Comparison of ENCODE assay signal across 8 cellular contexts in genomic region chr12:122752464-122753212, GRCh38. TPM values are rescaled to one million over a fixed set of nuclear protein-coding genes. Genes with fewer than 3 reads are reported as not detected.
A peak's percentile ranks its signal among the peaks of the same experiment; 100 is the strongest.
DNase-seq lines count a peak whose midpoint lies in the region; ATAC-seq and TF ChIP-seq lines count a peak whose summit lies in the region.

DENR (plus strand) TSS chr12:122752824; CDS start chr12:122753702, 878 bp downstream.

- CTCF ChIA-PET in AG04450 (lab: Charles Lee) = interaction anchor here (0.6 to 3.2 kb wide), 4 partner anchors 10 to 127 kb away, joined by 3 to 45 read pairs (median 4); no protein-coding TSS in a partner anchor

- peaks cover 5 to 8% of the 10 kb centered on the region in 2 donors for H3K4me1 ChIP-seq in breast epithelium
- peaks cover 8 to 15% (median 9%) of the 10 kb centered on the region in 3 donors for H3K4me1 ChIP-seq in skeletal muscle tissue (ENCODE audit: control insufficient read depth in 3 of 3, insufficient read depth in 3 of 3, low read length in 3 of 3)

- H3K9me3 ChIP-seq in AG04450 (ENCODE audit: control insufficient read depth, insufficient read depth, low read length) (no peaks in the 10 kb centered on the region; the same call in 1 of the 2 replicates), breast epithelium (no peaks in the 10 kb centered on the region), iPS-18c (ENCODE audit: control insufficient read depth, insufficient read depth, low read length) (no peaks in the 10 kb centered on the region), skeletal muscle tissue (ENCODE audit: control insufficient read depth in 3 of 3, low read length in 3 of 3) (no peaks in the 10 kb centered on the region)

- H3K9ac ChIP-seq in skeletal muscle tissue (ENCODE audit: low read depth in 1 of 3, low read length in 3 of 3) = peak within 1 kb of the TSS; percentile 83 to 93 (median 90)

- H3K4me3 ChIP-seq in AG04450 (ENCODE audit: low read depth, low read length) (peak within 1 kb of the TSS; percentile 96), breast epithelium (peak within 1 kb of the TSS; percentile 82 to 95 (median 90)), iPS-18c (ENCODE audit: insufficient read depth, low read depth, low read length) (peak within 1 kb of the TSS; percentile 74), skeletal muscle tissue (ENCODE audit: low read length in 3 of 3) (peak within 1 kb of the TSS; percentile 93)

- intact Hi-C loops in breast epithelium (cut with DNase I; ENCODE audit: low total_unique reads) = no loop called here

- peak within 1 kb of the TSS; percentile 83 for H3K27ac ChIP-seq in AG04450 (ENCODE audit: low read depth, low read length)
- H3K27ac ChIP-seq in VCaP = peak within 1 kb of the TSS; percentile 95
- peak within 1 kb of the TSS; percentile 89 to 93 for H3K27ac ChIP-seq in breast epithelium
- peak within 1 kb of the TSS; percentile 73 for H3K27ac ChIP-seq in skeletal muscle tissue (ENCODE audit: low read depth, low read length)

- ATAC-seq in GM18870 (IDR thresholded peaks at IDR 0.05; ENCODE audit: unreplicated experiment) = peak; percentile 89
- ATAC-seq in HG03135 (IDR thresholded peaks at IDR 0.05; ENCODE audit: unreplicated experiment) = peak; percentile 95

- H3K27me3 ChIP-seq in AG04450 (ENCODE audit: control insufficient read depth, insufficient read depth, low read length) (no peaks in the 10 kb centered on the region), breast epithelium (no peaks in the 10 kb centered on the region), skeletal muscle tissue (ENCODE audit: control insufficient read depth in 3 of 3, insufficient read depth in 3 of 3, low read length in 3 of 3) (no peaks in the 10 kb centered on the region)

- H3K36me3 ChIP-seq in breast epithelium = no peaks in the 10 kb centered on the region
- peaks cover 23 to 28% (median 24%) of the 10 kb centered on the region in 3 donors for H3K36me3 ChIP-seq in skeletal muscle tissue (ENCODE audit: control insufficient read depth in 3 of 3, insufficient read depth in 3 of 3, low read length in 3 of 3)

- POLR2A ChIA-PET in AG04450 (lab: Yijun Ruan, JAX) = interaction anchor here (0.6 to 0.9 kb wide), 2 partner anchors 74 to 226 kb away, joined by 3 to 4 read pairs; partner anchors contain the start of genes KNTC1 and RSRC2

- TF ChIP-seq CTCF in AG04450 (IDR thresholded peaks at IDR 0.05; ENCODE audit: low read depth, low read length) (peak; percentile 86), VCaP (conservative IDR thresholded peaks at IDR 0.05) (peak; percentile 92), breast epithelium (IDR thresholded peaks at IDR 0.05) (peak; percentile 52 to 88 (median 73))

- peak; percentile 75 for TF ChIP-seq POLR2A in breast epithelium (IDR thresholded peaks at IDR 0.05)

- DNase-seq in AG04450 (ENCODE audit: low read depth, low spot score) (peak; percentile 92), NCI-H2196 (lab: John Stamatoyannopoulos, UW; ENCODE audit: unreplicated experiment) (peak; percentile 99), breast epithelium (ENCODE audit: low spot score in 2 of 2) (peak; percentile 97 to 99)

RNA-seq across cellular contexts. Expression of gene DENR, which starts in this region (rescaled TPM):
- 34.8 and 47.8 TPM in 2 replicates for polyA plus RNA-seq in AG04450 (2011; rRNA removed)
- 12.8 and 17.4 TPM in 2 replicates for polyA minus RNA-seq in AG04450 (2011; rRNA and poly(A)+ RNA removed)
- total RNA-seq in breast epithelium (10 to 100 TPM; 21.9 to 30.7 (median 28.2) TPM), skeletal muscle tissue (25.1 TPM)

Comparison
In these comparisons a context has a peak if more than half of its experiments do, and no peak if none do; other contexts are left out.
1. Peak in every context shown above with its lines: DNase-seq, ATAC-seq, H3K4me3 ChIP-seq and H3K27ac ChIP-seq.